18 cellular contexts compared by ENCODE assay signal in genomic region chr9:126472446-126472845, GRCh38.
DNase-seq lines count a peak whose midpoint lies in the region; ATAC-seq and TF ChIP-seq lines count a peak whose summit lies in the region.
"Had no signal": no experiment of that assay in that cellular context is flagged by ENCODE, and none has a peak within 500 bp of the region (broad histone marks: within the 10 kb centered on the region; RNA-seq: fewer than 3 reads in every experiment).

No MANE protein-coding gene starts in this region.

- H3K27ac ChIP-seq in BLaER1 (no peak overlapping the region), HL-60 (replicated peaks) (peak overlapping the region; percentile 93; the same call in 1 of the 2 replicates), SJCRH30 (peak overlapping the region; percentile 82; the same call in 1 of the 2 replicates)
- H3K27ac ChIP-seq: pancreas had no signal

- no peak for DNase-seq in HL-60 (ENCODE audit: low read depth in 1 of 2, low spot score in 1 of 2)
- peak in 1 of 2 experiments; percentile 39 for DNase-seq in SJCRH30
- peak; percentile 3 for DNase-seq in middle frontal gyrus (ENCODE audit: extremely low spot score, low spot score)
- no peak for DNase-seq in ecto neural progenitor cell (ENCODE audit: low spot score)
- DNase-seq in activated CD4-positive, CD25-positive, alpha-beta regulatory T cell (lab: John Stamatoyannopoulos, UW), result no peak
- DNase-seq: activated B cell treated with CpG ODN at 0.5 μM for 24 hours; activated gamma-delta T cell treated with Interleukin-2 at 50 U/mL for 16 hours; body of pancreas; DMS 273 treated with DMSO at 0.1 percent for 48 hours; HCEC 1CT; kidney glomerular epithelial cell; pancreas; small intestine; stimulated activated naive B cell treated with anti-CD40 and anti-IgM and Interleukin-4, amounts not matched to agents 10 μg/mL and 1 μg/mL and 100 μg/mL, for 72 hours; T-helper 1 cell had no signal

- H3K4me2 ChIP-seq in BLaER1, result peak overlapping the region; percentile 91

- no peak overlapping the region for H3K4me3 ChIP-seq in BLaER1
- H3K4me3 ChIP-seq in HL-60 (replicated peaks; ENCODE audit: insufficient read depth, low read length), result no peak overlapping the region
- no peak overlapping the region for H3K4me3 ChIP-seq in SJCRH30
- H3K4me3 ChIP-seq: body of pancreas, pancreas had no signal

- no peak for ATAC-seq in GM21723 (IDR thresholded peaks at IDR 0.05; ENCODE audit: unreplicated experiment)
- ATAC-seq in HG02885 (IDR thresholded peaks at IDR 0.05; ENCODE audit: poor library complexity, unreplicated experiment), result no peak
- ATAC-seq: body of pancreas; stimulated activated naive B cell treated with anti-CD40 and anti-IgM and Interleukin-4, amounts not matched to agents 10 μg/mL and 1 μg/mL and 100 μg/mL, for 72 hours had no signal

- no peak overlapping the region for H3K9ac ChIP-seq in BLaER1

- H3K27me3 ChIP-seq in BLaER1 (no peaks in the 10 kb centered on the region), HL-60 (ENCODE audit: insufficient read depth, poor library complexity, severe bottlenecking) (no peaks in the 10 kb centered on the region), SJCRH30 (no peaks in the 10 kb centered on the region)
- H3K27me3 ChIP-seq: body of pancreas, pancreas had no signal

- H3K4me1 ChIP-seq in BLaER1, result peaks cover 63% of the 10 kb centered on the region
- H3K4me1 ChIP-seq in SJCRH30, result peaks cover 62% of the 10 kb centered on the region
- H3K4me1 ChIP-seq: body of pancreas, pancreas had no signal

- H3K9me3 ChIP-seq in BLaER1 (peaks cover 8% of the 10 kb centered on the region), SJCRH30 (replicated peaks) (no peaks in the 10 kb centered on the region)
- H3K9me3 ChIP-seq: body of pancreas, pancreas had no signal

- H3K36me3 ChIP-seq in BLaER1 (peaks cover 2% of the 10 kb centered on the region; the same call in 1 of the 2 replicates), SJCRH30 (no peaks in the 10 kb centered on the region)
- H3K36me3 ChIP-seq: pancreas had no signal

- peaks cover 38% of the 10 kb centered on the region for H4K20me1 ChIP-seq in BLaER1

- TF ChIP-seq CTCF in HL-60 (IDR thresholded peaks at IDR 0.05; ENCODE audit: insufficient read depth, low read length), result no peak
